27 cellular contexts compared by ENCODE assay signal in genomic region chr18:59383831-59384230, GRCh38. TPM values are rescaled to one million over a fixed set of nuclear protein-coding genes. Genes with fewer than 3 reads are reported as not detected.
DNase-seq lines count a peak whose midpoint lies in the region; ATAC-seq and TF ChIP-seq lines count a peak whose summit lies in the region.
"Had no signal": no experiment of that assay in that cellular context is flagged by ENCODE, and none has a peak within 500 bp of the region (broad histone marks: within the 10 kb centered on the region; RNA-seq: fewer than 3 reads in every experiment).

No MANE protein-coding gene starts in this region.

- POLR2A ChIA-PET in CD4-positive, alpha-beta T cell (lab: Charles Lee) = interaction anchor here (0.7 kb wide), 1 partner anchor 200 kb away, joined by 3 read pairs; no protein-coding TSS in a partner anchor

- H3K27ac ChIP-seq in endodermal cell (ENCODE audit: low read depth, low read length) (no peak overlapping the region), H9 (ENCODE audit: insufficient read length, low read depth, low read length) (no peak overlapping the region)
- no peak overlapping the region for H3K27ac ChIP-seq in CD4-positive, alpha-beta T cell (ENCODE audit: low read depth, low read length)
- H3K27ac ChIP-seq: left ventricle myocardium inferior, upper lobe of right lung had no signal

- no peak for ATAC-seq in CD4-positive, alpha-beta T cell (ENCODE audit: poor library complexity)
- ATAC-seq: activated CD8-positive, alpha-beta memory T cell treated with anti-CD3 and anti-CD28 coated beads, Interleukin-2, amount 10 ng/mL, durations not matched to agents 7 days and 5 days; activated naive CD4-positive, alpha-beta T cell treated with anti-CD3 and anti-CD28 coated beads, Interleukin-2, amount 50 U/mL, for 72 hours; HepG2; natural killer cell; sciatic nerve; T-helper 17 cell; upper lobe of right lung had no signal

- no peak overlapping the region for H3K4me3 Mint-ChIP-seq in endodermal cell
- no peak overlapping the region for H3K4me3 Mint-ChIP-seq in H9
- H3K4me3 Mint-ChIP-seq in CD4-positive, alpha-beta T cell = no peak overlapping the region
- H3K4me3 Mint-ChIP-seq: activated CD8-positive, alpha-beta memory T cell treated with anti-CD3 and anti-CD28 coated beads, Interleukin-2, amount 10 ng/mL, durations not matched to agents 7 days and 5 days; activated T-helper 1 cell treated with anti-CD3 and anti-CD28 coated beads, Interleukin-12 subunit alpha, Interleukin-12 subunit beta, Interleukin-2, Interleukin-4 antibody, amounts not matched to agents 30 ng/mL and 10 ng/mL and 1 ng/mL, durations not matched to agents 14 hours and 24 hours and 36 hours; immature natural killer cell; natural killer cell; T-helper 17 cell had no signal

- no peak overlapping the region for H3K4me3 ChIP-seq in endodermal cell (ENCODE audit: low read length)
- H3K4me3 ChIP-seq: left ventricle myocardium inferior, upper lobe of right lung had no signal

- TF ChIP-seq CTCF in endodermal cell (conservative IDR thresholded peaks at IDR 0.05) (no peak), H9 (conservative IDR thresholded peaks at IDR 0.05) (no peak)
- TF ChIP-seq CTCF in CD4-positive, alpha-beta T cell (IDR thresholded peaks at IDR 0.05) = no peak

- H3K23ac ChIP-seq in H9 (ENCODE audit: insufficient read length, low read depth, low read length) = no peak overlapping the region

- H2BK12ac ChIP-seq in H9 (ENCODE audit: insufficient read length, low read depth, low read length) = no peak overlapping the region

- no peak overlapping the region for H3K14ac ChIP-seq in H9 (ENCODE audit: insufficient read depth, low read length)

- H3K4ac ChIP-seq in H9 (ENCODE audit: low read depth, low read length) = no peak overlapping the region

- H3K23me2 ChIP-seq in H9 (ENCODE audit: insufficient read length, low read depth, low read length, poor library complexity, severe bottlenecking) = no peaks in the 10 kb centered on the region

- H3K18ac ChIP-seq in H9 (ENCODE audit: insufficient read length, low read depth, low read length) = no peak overlapping the region

- H2BK120ac ChIP-seq in H9 (ENCODE audit: low read depth, low read length, poor library complexity, severe bottlenecking) = no peak overlapping the region

- no peaks in the 10 kb centered on the region for H3K36me3 ChIP-seq in endodermal cell (ENCODE audit: control insufficient read depth, insufficient read depth, low read length)
- H3K36me3 ChIP-seq: left ventricle myocardium inferior, upper lobe of right lung had no signal

- no peak overlapping the region for H2AFZ ChIP-seq in H9 (ENCODE audit: low read length)

- peak; percentile 93 for DNase-seq in NCI-H1092 treated with DMSO at 0.1 percent for 48 hours (lab: John Stamatoyannopoulos, UW)
- peak; percentile 86 to 96 for DNase-seq in NCI-H2081 (lab: John Stamatoyannopoulos, UW)
- DNase-seq in NCI-H524 treated with DMSO at 0.1 percent for 48 hours (lab: John Stamatoyannopoulos, UW) = peak; percentile 75
- DNase-seq in endodermal cell = peak; percentile 86
- no peak for DNase-seq in H9
- DNase-seq in CD4-positive, alpha-beta T cell = no peak
- no peak for DNase-seq in activated effector memory CD4-positive, alpha-beta T cell treated with anti-CD3 and anti-CD28 coated beads, Interleukin-2, amount 50 U/mL, for 16 hours
- no peak for DNase-seq in NCI-H226
- DNase-seq: activated CD4-positive, alpha-beta T cell treated with anti-CD3 and anti-CD28 coated beads for 48 hours; activated CD8-positive, alpha-beta memory T cell treated with anti-CD3 and anti-CD28 coated beads, Interleukin-2, amount 10 ng/mL, durations not matched to agents 7 days and 5 days; aorta; C1 segment of cervical spinal cord; dermis blood vessel endothelial cell; DMS153; immature natural killer cell; left ventricle myocardium inferior; midbrain; natural killer cell; NCI-H1048; stimulated activated CD4-positive, alpha-beta T cell treated with anti-CD3 and anti-CD28 coated beads, Interleukin-15, amount 100 ng/mL, for 24 hours; stimulated activated CD8-positive, alpha-beta memory T cell treated with anti-CD3 and anti-CD28 coated beads, Interleukin-4, amount 100 ng/mL, for 48 hours; T-helper 17 cell; upper lobe of right lung had no signal

- H3K9me3 Mint-ChIP-seq in endodermal cell (no peaks in the 10 kb centered on the region), H9 (no peaks in the 10 kb centered on the region; a peak in 2 of 5 replicates)
- H3K9me3 Mint-ChIP-seq in CD4-positive, alpha-beta T cell = no peaks in the 10 kb centered on the region
- H3K9me3 Mint-ChIP-seq: activated naive CD4-positive, alpha-beta T cell treated with anti-CD3 and anti-CD28 coated beads, Interleukin-2, amount 50 U/mL, for 72 hours; activated T-helper 1 cell treated with anti-CD3 and anti-CD28 coated beads, Interleukin-12 subunit alpha, Interleukin-12 subunit beta, Interleukin-2, Interleukin-4 antibody, amounts not matched to agents 30 ng/mL and 10 ng/mL and 1 ng/mL, durations not matched to agents 14 hours and 24 hours and 36 hours; immature natural killer cell; natural killer cell had no signal

- H3K27me3 Mint-ChIP-seq in endodermal cell (ENCODE audit: insufficient read depth) (peaks cover 36% of the 10 kb centered on the region), H9 (ENCODE audit: low read depth) (peaks cover 60% of the 10 kb centered on the region)
- peaks cover 19% of the 10 kb centered on the region for H3K27me3 Mint-ChIP-seq in CD4-positive, alpha-beta T cell

- no peak overlapping the region for H3T11ph ChIP-seq in H9 (ENCODE audit: low read length)

- H3K9ac ChIP-seq in endodermal cell (ENCODE audit: extremely low read depth, low read length, poor library complexity, severe bottlenecking) (no peak overlapping the region), H9 (ENCODE audit: extremely low read depth, insufficient read length, low read length) (no peak overlapping the region)

- H3K27ac Mint-ChIP-seq in endodermal cell (no peak overlapping the region), H9 (no peak overlapping the region; a peak in 1 of 7 replicates)
- no peak overlapping the region for H3K27ac Mint-ChIP-seq in CD4-positive, alpha-beta T cell
- H3K27ac Mint-ChIP-seq: activated CD8-positive, alpha-beta memory T cell treated with anti-CD3 and anti-CD28 coated beads, Interleukin-2, amount 10 ng/mL, durations not matched to agents 7 days and 5 days; activated naive CD4-positive, alpha-beta T cell treated with anti-CD3 and anti-CD28 coated beads, Interleukin-2, amount 50 U/mL, for 72 hours; activated T-helper 1 cell treated with anti-CD3 and anti-CD28 coated beads, Interleukin-12 subunit alpha, Interleukin-12 subunit beta, Interleukin-2, Interleukin-4 antibody, amounts not matched to agents 30 ng/mL and 10 ng/mL and 1 ng/mL, durations not matched to agents 14 hours and 24 hours and 36 hours; immature natural killer cell; natural killer cell; T-helper 17 cell had no signal

- H2BK20ac ChIP-seq in H9 (ENCODE audit: low read depth, low read length, poor library complexity, severe bottlenecking) = no peak overlapping the region

- no peak overlapping the region for H2BK15ac ChIP-seq in H9 (ENCODE audit: low read depth, low read length)

- intact Hi-C loops in CD4-positive, alpha-beta T cell (cut with DNase I, micrococcal nuclease) = loop anchor here in 1 of 2 experiments (5.0 kb wide), 1 partner anchor 72 kb away; no protein-coding TSS in a partner anchor

- H3K4me1 Mint-ChIP-seq in endodermal cell (peaks cover 52% of the 10 kb centered on the region), H9 (peaks cover 29 to 50% of the 10 kb centered on the region in 2 experiments)
- no peaks in the 10 kb centered on the region for H3K4me1 Mint-ChIP-seq in CD4-positive, alpha-beta T cell (ENCODE audit: low read depth)
- H3K4me1 Mint-ChIP-seq: activated CD8-positive, alpha-beta memory T cell treated with anti-CD3 and anti-CD28 coated beads, Interleukin-2, amount 10 ng/mL, durations not matched to agents 7 days and 5 days; immature natural killer cell; natural killer cell; T-helper 17 cell had no signal

- no peak overlapping the region for H2AK5ac ChIP-seq in H9 (ENCODE audit: insufficient read length, low read length)

- H3K56ac ChIP-seq in H9 (ENCODE audit: insufficient read length, low read depth, low read length) = no peak overlapping the region

- H3K36me3 Mint-ChIP-seq in endodermal cell (ENCODE audit: low read depth) (no peaks in the 10 kb centered on the region), H9 (ENCODE audit: insufficient read depth in 1 of 3, low read depth in 3 of 3) (no peaks in the 10 kb centered on the region)
- H3K36me3 Mint-ChIP-seq in CD4-positive, alpha-beta T cell (ENCODE audit: low read depth) = no peaks in the 10 kb centered on the region
- H3K36me3 Mint-ChIP-seq: activated CD8-positive, alpha-beta memory T cell treated with anti-CD3 and anti-CD28 coated beads, Interleukin-2, amount 10 ng/mL, durations not matched to agents 7 days and 5 days; activated naive CD4-positive, alpha-beta T cell treated with anti-CD3 and anti-CD28 coated beads, Interleukin-2, amount 50 U/mL, for 72 hours; immature natural killer cell; natural killer cell had no signal

- no peak overlapping the region for H4K91ac ChIP-seq in H9 (ENCODE audit: insufficient read length, low read depth, low read length)

- H4K5ac ChIP-seq in H9 (ENCODE audit: insufficient read length, low read depth, low read length) = no peak overlapping the region

- no peak overlapping the region for H3K4me2 ChIP-seq in H9 (ENCODE audit: insufficient read depth, insufficient read length, low read length)

- no peaks in the 10 kb centered on the region for H3K79me1 ChIP-seq in H9 (ENCODE audit: insufficient read depth, low read depth, low read length, poor library complexity, severe bottlenecking)

- H3K79me2 ChIP-seq in H9 (ENCODE audit: insufficient read depth, low read length) = no peaks in the 10 kb centered on the region

- H3K9me3 ChIP-seq in endodermal cell (ENCODE audit: control insufficient read depth, low read length) = no peaks in the 10 kb centered on the region
- no peaks in the 10 kb centered on the region for H3K9me3 ChIP-seq in H9 (ENCODE audit: control insufficient read depth, low read depth, low read length)
- H3K9me3 ChIP-seq in CD4-positive, alpha-beta T cell (ENCODE audit: control insufficient read depth, low read length) = no peaks in the 10 kb centered on the region
- H3K9me3 ChIP-seq: left ventricle myocardium inferior, upper lobe of right lung had no signal

- H3K27me3 ChIP-seq in endodermal cell (ENCODE audit: control insufficient read depth, insufficient read depth, low read length, poor library complexity, severe bottlenecking) = peaks cover 45% of the 10 kb centered on the region
- H3K27me3 ChIP-seq in H9 (ENCODE audit: insufficient read depth, low read length) = no peaks in the 10 kb centered on the region
- H3K27me3 ChIP-seq in CD4-positive, alpha-beta T cell (ENCODE audit: control insufficient read depth, insufficient read depth, low read length) = peaks cover 3% of the 10 kb centered on the region
- H3K27me3 ChIP-seq: upper lobe of right lung had no signal

- H4K20me1 ChIP-seq in H9 (ENCODE audit: control insufficient read depth, insufficient read depth, insufficient read length) = no peaks in the 10 kb centered on the region

- CTCF ChIA-PET in CD4-positive, alpha-beta T cell (lab: Charles Lee) = no interaction called here

- 40 to 76% methylated on average over 4 to 6 of the region's 6 CpGs for WGBS in endodermal cell (ENCODE audit: insufficient coverage in 1 of 2, insufficient read length in 1 of 2), 2 experiments
- no CpG with 5 or more reads among the region's 6 CpGs for WGBS in H9 (ENCODE audit: extremely low coverage, insufficient read length, low lambda C conversion rate)

- no peak overlapping the region for H2BK5ac ChIP-seq in H9 (ENCODE audit: insufficient read length, low read length)

- H4K8ac ChIP-seq in H9 (replicated peaks; ENCODE audit: insufficient read length, low read depth, low read length) = no peak overlapping the region

- H3K4me1 ChIP-seq in endodermal cell (ENCODE audit: control insufficient read depth, insufficient read depth, low read length) = peaks cover 19% of the 10 kb centered on the region
- H3K4me1 ChIP-seq in H9 (ENCODE audit: insufficient read depth, low read length) = no peaks in the 10 kb centered on the region
- H3K4me1 ChIP-seq: left ventricle myocardium inferior, upper lobe of right lung had no signal

RNA-seq across cellular contexts. Expression of gene LMAN1, which starts 24.8 kb away (rescaled TPM):
- 100 to 1,000 TPM in 1 of 2 donors, 10 to 100 TPM in 1; 82.9 to 125 TPM for total RNA-seq in endodermal cell
- 68.0 TPM for polyA plus RNA-seq in endodermal cell (2013, experiment 1 of 2)
- polyA plus RNA-seq in endodermal cell (2013, experiment 2 of 2) = 65.9 TPM
- total RNA-seq in H9 (2021) = 61.1 and 63.6 TPM in 2 replicates
- 10 to 100 TPM; 23.9 to 26.1 TPM for total RNA-seq in CD4-positive, alpha-beta T cell

Comparison
In these comparisons a context has a peak if more than half of its experiments do, and no peak if none do; other contexts are left out.
1. DNase-seq: peak in NCI-H1092 treated with DMSO at 0.1 percent for 48 hours (single experiment), NCI-H2081 (2 of 2), NCI-H524 treated with DMSO at 0.1 percent for 48 hours (single experiment) and endodermal cell (single experiment); none in H9 (single experiment), CD4-positive, alpha-beta T cell (0 of 10), activated effector memory CD4-positive, alpha-beta T cell treated with anti-CD3 and anti-CD28 coated beads, Interleukin-2, amount 50 U/mL, for 16 hours (single experiment) and NCI-H226 (single experiment).